ENCODE assay signal across 1 cellular context in the genomic region with DNA sequence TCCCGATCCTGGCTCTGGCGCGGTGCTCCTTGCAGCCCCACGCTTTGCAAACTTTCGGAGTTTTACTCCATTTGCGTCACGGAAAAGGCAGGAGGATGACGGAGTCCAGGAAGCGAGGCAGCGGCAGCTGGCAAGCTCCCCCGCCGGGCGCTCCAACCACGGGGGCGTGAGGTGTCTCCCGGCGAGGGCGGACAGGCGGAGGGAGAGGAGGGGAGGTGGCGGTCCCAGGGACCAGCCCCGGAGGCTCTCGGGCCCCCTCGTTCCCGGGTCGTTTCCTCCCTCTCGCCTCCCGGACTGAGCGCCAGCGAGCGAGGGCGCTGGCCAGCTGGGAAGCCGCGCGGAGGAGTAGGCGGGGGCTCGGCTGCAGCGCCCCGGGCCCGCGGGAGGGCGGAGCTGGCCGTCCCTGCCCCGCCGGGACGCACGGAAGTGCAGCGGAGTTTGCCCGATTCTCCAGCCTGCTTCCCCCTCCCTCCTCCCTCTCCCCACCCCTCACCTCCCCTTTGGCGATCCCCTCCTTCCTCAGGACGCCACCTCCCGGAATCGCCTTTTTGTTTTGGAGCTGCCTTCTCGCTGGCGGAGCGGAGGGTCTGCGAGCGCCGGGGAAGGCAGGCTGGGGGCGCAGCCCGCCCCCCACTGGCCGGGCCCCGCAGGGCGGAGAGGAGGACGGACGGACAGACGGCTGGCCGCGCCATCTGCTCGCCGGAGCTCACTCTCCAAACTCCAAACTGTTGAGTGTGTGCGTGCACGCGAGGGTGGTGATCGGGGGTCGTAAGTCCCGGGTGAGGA.
A peak's percentile ranks its signal among the peaks of the same experiment; 100 is the strongest.
TF ChIP-seq lines count a peak whose summit lies in the region.

A gene with protein sequence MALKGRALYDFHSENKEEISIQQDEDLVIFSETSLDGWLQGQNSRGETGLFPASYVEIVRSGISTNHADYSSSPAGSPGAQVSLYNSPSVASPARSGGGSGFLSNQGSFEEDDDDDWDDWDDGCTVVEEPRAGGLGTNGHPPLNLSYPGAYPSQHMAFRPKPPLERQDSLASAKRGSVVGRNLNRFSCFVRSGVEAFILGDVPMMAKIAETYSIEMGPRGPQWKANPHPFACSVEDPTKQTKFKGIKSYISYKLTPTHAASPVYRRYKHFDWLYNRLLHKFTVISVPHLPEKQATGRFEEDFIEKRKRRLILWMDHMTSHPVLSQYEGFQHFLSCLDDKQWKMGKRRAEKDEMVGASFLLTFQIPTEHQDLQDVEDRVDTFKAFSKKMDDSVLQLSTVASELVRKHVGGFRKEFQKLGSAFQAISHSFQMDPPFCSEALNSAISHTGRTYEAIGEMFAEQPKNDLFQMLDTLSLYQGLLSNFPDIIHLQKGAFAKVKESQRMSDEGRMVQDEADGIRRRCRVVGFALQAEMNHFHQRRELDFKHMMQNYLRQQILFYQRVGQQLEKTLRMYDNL (plus strand): TSS at position 543 of the 786 bp plus-strand sequence. CDS start 1,191 bp downstream, outside the sequence.

TF ChIP-seq in endothelial cell of umbilical vein, 7 proteins besides CTCF, POLR2A, EP300 and RAD21:
- no peak for TF ChIP-seq FOS (IDR thresholded peaks at IDR 0.05; ENCODE audit: borderline replicate concordance, insufficient read depth, low read length)
- no peak for TF ChIP-seq MAX (IDR thresholded peaks at IDR 0.05; ENCODE audit: insufficient read depth, insufficient read length)
- no peak for TF ChIP-seq EZH2 (IDR thresholded peaks at IDR 0.05; ENCODE audit: borderline replicate concordance, low read depth, low read length, severe bottlenecking)
- TF ChIP-seq GATA2 (IDR thresholded peaks at IDR 0.05; ENCODE audit: insufficient read depth, insufficient read length, low read depth, low read length) = no peak
- peak; percentile 73 for TF ChIP-seq POLR2AphosphoS5 (IDR thresholded peaks at IDR 0.05; ENCODE audit: insufficient read depth, low read depth, low read length)
- TF ChIP-seq MYC (IDR thresholded peaks at IDR 0.05; ENCODE audit: low read depth, low read length) = no peak
- TF ChIP-seq JUN (IDR thresholded peaks at IDR 0.05; ENCODE audit: borderline replicate concordance, insufficient read depth, insufficient read length, low read depth) = no peak
